In genomic region chr15:40091861-40092415, GRCh38 we compare ENCODE assay signal across 1 cellular context.
TF ChIP-seq lines count a peak whose summit lies in the region.

No MANE protein-coding gene starts in this region.

TF ChIP-seq in H1, 55 proteins besides CTCF, POLR2A, EP300 and RAD21:
- TF ChIP-seq MAX (IDR thresholded peaks at IDR 0.05), result 0 out of 2 replicates have a peak, but pooled peaks have one; percentile 15
- no peak for TF ChIP-seq KDM5A (IDR thresholded peaks at IDR 0.05; ENCODE audit: low read length)
- no peak for TF ChIP-seq BRCA1 (IDR thresholded peaks at IDR 0.05; ENCODE audit: low read depth, low read length)
- TF ChIP-seq ATF3 (IDR thresholded peaks at IDR 0.05; ENCODE audit: insufficient read depth, low read depth, low read length), result no peak
- TF ChIP-seq MAFK (IDR thresholded peaks at IDR 0.05; ENCODE audit: low read depth, low read length), result peak; percentile 74; the same call in 1 of the 2 replicates
- no peak for TF ChIP-seq CBX8 (IDR thresholded peaks at IDR 0.05; ENCODE audit: borderline replicate concordance, low read depth, low read length)
- no peak for TF ChIP-seq SAP30 (IDR thresholded peaks at IDR 0.05; ENCODE audit: insufficient read depth, insufficient replicate concordance, low read length)
- no peak for TF ChIP-seq SP4 (IDR thresholded peaks at IDR 0.05; ENCODE audit: low read length)
- TF ChIP-seq BCL11A (IDR thresholded peaks at IDR 0.05; ENCODE audit: low read depth in 2 of 2, low read length in 2 of 2), result no peak
- TF ChIP-seq EGR1 (IDR thresholded peaks at IDR 0.05; ENCODE audit: borderline replicate concordance, low read depth, low read length), result no peak
- peak; percentile 21 for TF ChIP-seq CTBP2 (IDR thresholded peaks at IDR 0.05; ENCODE audit: borderline replicate concordance, insufficient read depth, insufficient read length, low read length)
